1 cellular context compared by ENCODE assay signal in the genomic region with DNA sequence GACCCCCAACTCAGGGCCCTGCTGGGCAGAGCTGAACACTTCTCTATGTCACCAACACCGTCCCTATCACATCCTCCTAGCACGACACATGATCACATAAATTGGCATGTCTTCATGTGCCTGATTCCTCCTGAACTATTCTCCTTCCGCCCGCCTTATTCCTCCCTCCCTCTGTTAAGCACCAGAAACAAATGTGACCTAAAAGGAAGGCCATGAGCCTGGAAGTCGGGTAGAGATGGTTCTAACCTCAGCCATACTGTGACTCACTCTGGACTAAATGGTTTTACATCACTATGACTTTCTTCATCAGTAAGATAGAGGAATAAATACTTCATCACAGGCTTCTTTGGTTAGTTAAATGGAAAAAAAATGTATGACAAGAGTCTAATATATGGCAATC.
TF ChIP-seq lines count a peak whose summit lies in the region.

No MANE protein-coding gene starts in this region.

TF ChIP-seq in HepG2, 621 proteins besides CTCF, POLR2A, EP300 and RAD21 (continued from another document):
- TF ChIP-seq PCBP1 (IDR thresholded peaks at IDR 0.05; ENCODE audit: borderline replicate concordance, low read depth, low read length) (no peak), HDAC6 (IDR thresholded peaks at IDR 0.05; ENCODE audit: low read depth, low read length) (no peak), ZBTB7A (CRISPR knock-in tag; IDR thresholded peaks at IDR 0.05) (no peak)
